In genomic region chr2:149617057-149617456, GRCh38 we compare ENCODE assay signal across 12 cellular contexts.
"Had no signal": no experiment of that assay in that cellular context is flagged by ENCODE, and none has a peak within 500 bp of the region (broad histone marks: within the 10 kb centered on the region; RNA-seq: fewer than 3 reads in every experiment).

No MANE protein-coding gene starts in this region.

- H3K4me1 Mint-ChIP-seq: activated CD4-positive, alpha-beta T cell treated with anti-CD3 and anti-CD28 coated beads for 36 hours; activated naive CD4-positive, alpha-beta T cell treated with anti-CD3 and anti-CD28 coated beads, Interleukin-2, amount 10 ng/mL, durations not matched to agents 7 days and 5 days; stimulated activated memory B cell treated with anti-CD40 and anti-IgM and Interleukin-4, amounts not matched to agents 10 μg/mL and 1 μg/mL and 100 μg/mL, for 72 hours had no signal

- H3K9me3 Mint-ChIP-seq: activated CD4-positive, alpha-beta memory T cell treated with anti-CD3 and anti-CD28 coated beads for 36 hours; activated naive CD4-positive, alpha-beta T cell treated with anti-CD3 and anti-CD28 coated beads, Interleukin-2, amount 10 ng/mL, durations not matched to agents 7 days and 5 days; activated T-cell treated with anti-CD3 and anti-CD28 coated beads, Interleukin-2, amount 50 U/mL, for 24 hours; neural crest cell; stimulated activated memory B cell treated with anti-CD40 and anti-IgM and Interleukin-4, amounts not matched to agents 10 μg/mL and 1 μg/mL and 100 μg/mL, for 72 hours had no signal

- DNase-seq: activated CD4-positive, alpha-beta memory T cell treated with anti-CD3 and anti-CD28 coated beads for 36 hours; activated CD4-positive, alpha-beta T cell treated with anti-CD3 and anti-CD28 coated beads for 36 hours; activated naive CD4-positive, alpha-beta T cell treated with anti-CD3 and anti-CD28 coated beads, Interleukin-2, amount 10 ng/mL, durations not matched to agents 7 days and 5 days; activated T-cell treated with anti-CD3 and anti-CD28 coated beads, Interleukin-2, amount 50 U/mL, for 24 hours; colonic mucosa; effector CD4-positive, alpha-beta T cell; esophagus squamous epithelium; kidney glomerular epithelial cell; stimulated activated CD4-positive, alpha-beta T cell treated with anti-CD3 and anti-CD28 coated beads, Interleukin-2, amount 100 ng/mL, for 48 hours; thyroid gland had no signal

- ATAC-seq: activated CD4-positive, alpha-beta T cell treated with anti-CD3 and anti-CD28 coated beads for 36 hours; stimulated activated memory B cell treated with anti-CD40 and anti-IgM and Interleukin-4, amounts not matched to agents 10 μg/mL and 1 μg/mL and 100 μg/mL, for 72 hours had no signal

- H3K4me3 Mint-ChIP-seq: activated CD4-positive, alpha-beta memory T cell treated with anti-CD3 and anti-CD28 coated beads for 36 hours; activated CD4-positive, alpha-beta T cell treated with anti-CD3 and anti-CD28 coated beads for 36 hours; activated naive CD4-positive, alpha-beta T cell treated with anti-CD3 and anti-CD28 coated beads, Interleukin-2, amount 10 ng/mL, durations not matched to agents 7 days and 5 days; activated T-cell treated with anti-CD3 and anti-CD28 coated beads, Interleukin-2, amount 50 U/mL, for 24 hours; neural crest cell; stimulated activated memory B cell treated with anti-CD40 and anti-IgM and Interleukin-4, amounts not matched to agents 10 μg/mL and 1 μg/mL and 100 μg/mL, for 72 hours had no signal

- H3K27ac Mint-ChIP-seq: activated CD4-positive, alpha-beta memory T cell treated with anti-CD3 and anti-CD28 coated beads for 36 hours; activated CD4-positive, alpha-beta T cell treated with anti-CD3 and anti-CD28 coated beads for 36 hours; activated naive CD4-positive, alpha-beta T cell treated with anti-CD3 and anti-CD28 coated beads, Interleukin-2, amount 10 ng/mL, durations not matched to agents 7 days and 5 days; activated T-cell treated with anti-CD3 and anti-CD28 coated beads, Interleukin-2, amount 50 U/mL, for 24 hours; stimulated activated memory B cell treated with anti-CD40 and anti-IgM and Interleukin-4, amounts not matched to agents 10 μg/mL and 1 μg/mL and 100 μg/mL, for 72 hours had no signal

- H3K27me3 Mint-ChIP-seq: activated naive CD4-positive, alpha-beta T cell treated with anti-CD3 and anti-CD28 coated beads, Interleukin-2, amount 10 ng/mL, durations not matched to agents 7 days and 5 days had no signal

- H3K36me3 Mint-ChIP-seq: activated CD4-positive, alpha-beta memory T cell treated with anti-CD3 and anti-CD28 coated beads for 36 hours; activated naive CD4-positive, alpha-beta T cell treated with anti-CD3 and anti-CD28 coated beads, Interleukin-2, amount 10 ng/mL, durations not matched to agents 7 days and 5 days; stimulated activated memory B cell treated with anti-CD40 and anti-IgM and Interleukin-4, amounts not matched to agents 10 μg/mL and 1 μg/mL and 100 μg/mL, for 72 hours had no signal
